Comparison of ENCODE assay signal across 17 cellular contexts in the genomic region with DNA sequence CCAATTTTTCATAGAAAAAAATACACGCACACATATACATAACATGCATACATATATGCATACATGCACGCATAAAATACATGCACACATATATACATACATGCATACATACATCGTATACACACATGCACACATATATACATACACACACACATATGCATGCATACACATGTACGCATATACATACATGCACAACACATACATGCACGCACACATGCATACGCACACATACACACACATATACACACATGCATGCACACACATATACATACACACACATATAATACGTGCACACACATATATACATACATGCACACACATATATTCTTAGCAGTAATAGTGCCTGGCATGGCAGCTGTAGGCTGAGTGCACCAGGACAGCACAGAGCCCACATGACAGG. TPM values are rescaled to one million over a fixed set of nuclear protein-coding genes. Genes with fewer than 3 reads are reported as not detected.
DNase-seq lines count a peak whose midpoint lies in the region; ATAC-seq and TF ChIP-seq lines count a peak whose summit lies in the region.
"Had no signal": no experiment of that assay in that cellular context is flagged by ENCODE, and none has a peak within 500 bp of the region (broad histone marks: within the 10 kb centered on the region; RNA-seq: fewer than 3 reads in every experiment).

No MANE protein-coding gene starts in this region.

- no peaks in the 10 kb centered on the region for H3K9me3 Mint-ChIP-seq in activated CD8-positive, alpha-beta T cell treated with anti-CD3 and anti-CD28 coated beads, Interleukin-2, amount 10 ng/mL, durations not matched to agents 7 days and 5 days (ENCODE audit: insufficient read depth)
- no peaks in the 10 kb centered on the region for H3K9me3 Mint-ChIP-seq in activated CD8-positive, alpha-beta T cell treated with anti-CD3 and anti-CD28 coated beads for 36 hours
- no peaks in the 10 kb centered on the region for H3K9me3 Mint-ChIP-seq in CD8-positive, alpha-beta memory T cell
- H3K9me3 Mint-ChIP-seq in naive thymus-derived CD4-positive, alpha-beta T cell, result peaks cover 0 to 2% (median 0%) of the 10 kb centered on the region in 11 donors

- H3K4me1 ChIP-seq in CD8-positive, alpha-beta memory T cell (ENCODE audit: insufficient read depth, low read length), result peaks cover 56% of the 10 kb centered on the region
- peaks cover 38 to 54% of the 10 kb centered on the region in 2 donors for H3K4me1 ChIP-seq in naive thymus-derived CD4-positive, alpha-beta T cell (ENCODE audit: control insufficient read depth in 2 of 2, insufficient read depth in 2 of 2, low read length in 2 of 2)
- H3K4me1 ChIP-seq in effector memory CD4-positive, alpha-beta T cell (ENCODE audit: control insufficient read depth, insufficient read depth, low read length, poor library complexity, severe bottlenecking), result peaks cover 40% of the 10 kb centered on the region
- H3K4me1 ChIP-seq: HAP-1, SJSA1 had no signal

- H3K4me3 Mint-ChIP-seq in activated CD8-positive, alpha-beta T cell treated with anti-CD3 and anti-CD28 coated beads, Interleukin-2, amount 10 ng/mL, durations not matched to agents 7 days and 5 days, result no peak overlapping the region
- no peak overlapping the region for H3K4me3 Mint-ChIP-seq in activated CD8-positive, alpha-beta T cell treated with anti-CD3 and anti-CD28 coated beads for 36 hours
- peak overlapping the region in 3 of 7 donors; percentile 15 to 44 (median 23) for H3K4me3 Mint-ChIP-seq in CD8-positive, alpha-beta memory T cell
- peak overlapping the region; percentile 7 for H3K4me3 Mint-ChIP-seq in T-helper 17 cell
- H3K4me3 Mint-ChIP-seq in naive thymus-derived CD4-positive, alpha-beta T cell, result peak overlapping the region in 2 of 10 donors; percentile 14 to 29
- H3K4me3 Mint-ChIP-seq: B cell had no signal

- CTCF ChIA-PET in activated CD8-positive, alpha-beta T cell treated with anti-CD3 and anti-CD28 coated beads, Interleukin-2, amount 10 ng/mL, durations not matched to agents 7 days and 5 days (lab: Charles Lee), result no interaction called here
- CTCF ChIA-PET in activated CD8-positive, alpha-beta T cell treated with anti-CD3 and anti-CD28 coated beads for 36 hours (lab: Charles Lee), result no interaction called here
- CTCF ChIA-PET in CD8-positive, alpha-beta memory T cell (lab: Charles Lee), result interaction anchor here (1.9 kb wide), 1 partner anchor 17 kb away, joined by 4 read pairs; no protein-coding TSS in a partner anchor
- CTCF ChIA-PET in naive thymus-derived CD4-positive, alpha-beta T cell (lab: Charles Lee), result interaction anchor here (0.9 kb wide), 1 partner anchor 16 kb away, joined by 5 read pairs; no protein-coding TSS in a partner anchor

- H3K27me3 ChIP-seq in CD8-positive, alpha-beta memory T cell (ENCODE audit: insufficient read depth, low read length, poor library complexity, severe bottlenecking), result no peaks in the 10 kb centered on the region
- no peaks in the 10 kb centered on the region for H3K27me3 ChIP-seq in naive thymus-derived CD4-positive, alpha-beta T cell (ENCODE audit: control insufficient read depth in 2 of 2, insufficient read depth in 2 of 2, low read length in 2 of 2)
- H3K27me3 ChIP-seq in effector memory CD4-positive, alpha-beta T cell (replicated peaks; ENCODE audit: control insufficient read depth, insufficient read depth, low read length, poor library complexity, severe bottlenecking), result no peaks in the 10 kb centered on the region
- H3K27me3 ChIP-seq: Peyer's patch, SJSA1 had no signal

- H3K27me3 Mint-ChIP-seq in activated CD8-positive, alpha-beta T cell treated with anti-CD3 and anti-CD28 coated beads, Interleukin-2, amount 10 ng/mL, durations not matched to agents 7 days and 5 days (ENCODE audit: low read depth), result no peaks in the 10 kb centered on the region
- no peaks in the 10 kb centered on the region for H3K27me3 Mint-ChIP-seq in activated CD8-positive, alpha-beta T cell treated with anti-CD3 and anti-CD28 coated beads for 36 hours
- H3K27me3 Mint-ChIP-seq in CD8-positive, alpha-beta memory T cell, result peaks cover 0 to 7% of the 10 kb centered on the region in 2 donors
- no peaks in the 10 kb centered on the region for H3K27me3 Mint-ChIP-seq in T-helper 17 cell
- H3K27me3 Mint-ChIP-seq in naive thymus-derived CD4-positive, alpha-beta T cell, result no peaks in the 10 kb centered on the region
- H3K27me3 Mint-ChIP-seq: B cell had no signal

- peaks cover 46% of the 10 kb centered on the region for H3K4me1 Mint-ChIP-seq in activated CD8-positive, alpha-beta T cell treated with anti-CD3 and anti-CD28 coated beads, Interleukin-2, amount 10 ng/mL, durations not matched to agents 7 days and 5 days (ENCODE audit: low read depth)
- peaks cover 46% of the 10 kb centered on the region for H3K4me1 Mint-ChIP-seq in activated CD8-positive, alpha-beta T cell treated with anti-CD3 and anti-CD28 coated beads for 36 hours (ENCODE audit: low read depth)
- peaks cover 49 to 64% (median 58%) of the 10 kb centered on the region in 3 donors for H3K4me1 Mint-ChIP-seq in CD8-positive, alpha-beta memory T cell
- peaks cover 30% of the 10 kb centered on the region for H3K4me1 Mint-ChIP-seq in T-helper 17 cell
- H3K4me1 Mint-ChIP-seq in naive thymus-derived CD4-positive, alpha-beta T cell, result peaks cover 31 to 61% (median 44%) of the 10 kb centered on the region in 7 donors

- DNase-seq in activated CD8-positive, alpha-beta T cell treated with anti-CD3 and anti-CD28 coated beads, Interleukin-2, amount 10 ng/mL, durations not matched to agents 7 days and 5 days, result no peak
- no peak for DNase-seq in activated CD8-positive, alpha-beta T cell treated with anti-CD3 and anti-CD28 coated beads for 36 hours
- no peak for DNase-seq in CD8-positive, alpha-beta memory T cell
- DNase-seq in T-helper 17 cell (no peak), NCI-H1105 (lab: John Stamatoyannopoulos, UW) (no peak)
- no peak for DNase-seq in naive thymus-derived CD4-positive, alpha-beta T cell
- DNase-seq in effector memory CD4-positive, alpha-beta T cell, result no peak
- no peak for DNase-seq in activated effector memory CD4-positive, alpha-beta T cell treated with Interleukin-2 at 50 U/mL for 16 hours
- DNase-seq: 8988T; GM23248; NCI-H1694 treated with DMSO at 0.1 percent for 48 hours; NK-92 treated with Interleukin-12 subunit alpha and Interleukin-12 subunit beta, amount 100 ng/mL, for 24 hours; Peyer's patch had no signal

- no peak overlapping the region for H3K27ac ChIP-seq in CD8-positive, alpha-beta memory T cell (ENCODE audit: low read depth, low read length)
- H3K27ac ChIP-seq in naive thymus-derived CD4-positive, alpha-beta T cell (ENCODE audit: low read depth, low read length), result no peak overlapping the region
- H3K27ac ChIP-seq in effector memory CD4-positive, alpha-beta T cell (ENCODE audit: insufficient read depth, low read length, poor library complexity, severe bottlenecking), result no peak overlapping the region
- H3K27ac ChIP-seq: GM23248, SJSA1 had no signal

- intact Hi-C loops in activated CD8-positive, alpha-beta T cell treated with anti-CD3 and anti-CD28 coated beads for 36 hours (cut with micrococcal nuclease), result loop anchor here (5.0 kb wide), 1 partner anchor 68 kb away; no protein-coding TSS in a partner anchor
- intact Hi-C loops in naive thymus-derived CD4-positive, alpha-beta T cell (cut with micrococcal nuclease), result no loop called here

- POLR2A ChIA-PET in activated CD8-positive, alpha-beta T cell treated with anti-CD3 and anti-CD28 coated beads, Interleukin-2, amount 10 ng/mL, durations not matched to agents 7 days and 5 days (lab: Charles Lee), result interaction anchor here (1.4 kb wide), 1 partner anchor 11 kb away, joined by 4 read pairs; no protein-coding TSS in a partner anchor
- POLR2A ChIA-PET in activated CD8-positive, alpha-beta T cell treated with anti-CD3 and anti-CD28 coated beads for 36 hours (lab: Charles Lee), result no interaction called here
- POLR2A ChIA-PET in CD8-positive, alpha-beta memory T cell (lab: Charles Lee), result no interaction called here
- POLR2A ChIA-PET in naive thymus-derived CD4-positive, alpha-beta T cell (lab: Charles Lee), result interaction anchor here (0.7 kb wide), 2 partner anchors 17 to 19 kb away, joined by 3 read pairs; no protein-coding TSS in a partner anchor

- no peak for TF ChIP-seq CTCF in activated CD8-positive, alpha-beta T cell treated with anti-CD3 and anti-CD28 coated beads for 36 hours (IDR thresholded peaks at IDR 0.05)

- peaks cover 67% of the 10 kb centered on the region for H3K36me3 ChIP-seq in CD8-positive, alpha-beta memory T cell (ENCODE audit: insufficient read depth, low read length)
- peaks cover 39 to 76% (median 40%) of the 10 kb centered on the region in 3 experiments for H3K36me3 ChIP-seq in naive thymus-derived CD4-positive, alpha-beta T cell (ENCODE audit: control insufficient read depth in 2 of 3, insufficient read depth in 3 of 3, low read length in 3 of 3)
- H3K36me3 ChIP-seq in effector memory CD4-positive, alpha-beta T cell (ENCODE audit: control insufficient read depth, insufficient read depth, low read length), result peaks cover 62% of the 10 kb centered on the region

- peak overlapping the region; percentile 30 for H3K27ac Mint-ChIP-seq in activated CD8-positive, alpha-beta T cell treated with anti-CD3 and anti-CD28 coated beads, Interleukin-2, amount 10 ng/mL, durations not matched to agents 7 days and 5 days
- no peak overlapping the region for H3K27ac Mint-ChIP-seq in activated CD8-positive, alpha-beta T cell treated with anti-CD3 and anti-CD28 coated beads for 36 hours
- peak overlapping the region; percentile 11 to 99 (median 88) for H3K27ac Mint-ChIP-seq in CD8-positive, alpha-beta memory T cell
- peak overlapping the region; percentile 84 for H3K27ac Mint-ChIP-seq in T-helper 17 cell
- peak overlapping the region in 7 of 9 donors; percentile 55 to 96 (median 86) for H3K27ac Mint-ChIP-seq in naive thymus-derived CD4-positive, alpha-beta T cell
- H3K27ac Mint-ChIP-seq: B cell had no signal

- no peaks in the 10 kb centered on the region for H3K9me3 ChIP-seq in CD8-positive, alpha-beta memory T cell (ENCODE audit: low read length)
- no peaks in the 10 kb centered on the region for H3K9me3 ChIP-seq in T-helper 17 cell (ENCODE audit: control insufficient read depth, low read length, poor library complexity, severe bottlenecking)
- H3K9me3 ChIP-seq in naive thymus-derived CD4-positive, alpha-beta T cell (ENCODE audit: control insufficient read depth in 2 of 3, low read length in 3 of 3), result no peaks in the 10 kb centered on the region
- H3K9me3 ChIP-seq in effector memory CD4-positive, alpha-beta T cell (ENCODE audit: control insufficient read depth, low read length), result no peaks in the 10 kb centered on the region
- H3K9me3 ChIP-seq: HAP-1, Peyer's patch, SJSA1 had no signal

- ATAC-seq in activated CD8-positive, alpha-beta T cell treated with anti-CD3 and anti-CD28 coated beads, Interleukin-2, amount 10 ng/mL, durations not matched to agents 7 days and 5 days, result no peak
- no peak for ATAC-seq in activated CD8-positive, alpha-beta T cell treated with anti-CD3 and anti-CD28 coated beads for 36 hours
- no peak for ATAC-seq in T-helper 17 cell
- no peak for ATAC-seq in naive thymus-derived CD4-positive, alpha-beta T cell
- ATAC-seq: K562 had no signal

- no peak overlapping the region for H3K4me3 ChIP-seq in CD8-positive, alpha-beta memory T cell (ENCODE audit: low read length)
- no peak overlapping the region for H3K4me3 ChIP-seq in naive thymus-derived CD4-positive, alpha-beta T cell (ENCODE audit: low read length)
- no peak overlapping the region for H3K4me3 ChIP-seq in effector memory CD4-positive, alpha-beta T cell (ENCODE audit: insufficient read depth, low read depth, low read length, poor library complexity, severe bottlenecking)
- H3K4me3 ChIP-seq: GM23248, HAP-1, K562, Peyer's patch, SJSA1 had no signal

- peaks cover 72% of the 10 kb centered on the region for H3K36me3 Mint-ChIP-seq in activated CD8-positive, alpha-beta T cell treated with anti-CD3 and anti-CD28 coated beads, Interleukin-2, amount 10 ng/mL, durations not matched to agents 7 days and 5 days (ENCODE audit: low read depth)
- peaks cover 73% of the 10 kb centered on the region for H3K36me3 Mint-ChIP-seq in activated CD8-positive, alpha-beta T cell treated with anti-CD3 and anti-CD28 coated beads for 36 hours (ENCODE audit: low read depth)
- peaks cover 21 to 87% (median 25%) of the 10 kb centered on the region in 3 donors for H3K36me3 Mint-ChIP-seq in CD8-positive, alpha-beta memory T cell
- peaks cover 12% of the 10 kb centered on the region for H3K36me3 Mint-ChIP-seq in T-helper 17 cell (ENCODE audit: low read depth)
- peaks cover 13 to 68% (median 43%) of the 10 kb centered on the region in 5 donors for H3K36me3 Mint-ChIP-seq in naive thymus-derived CD4-positive, alpha-beta T cell

RNA-seq across cellular contexts. Expression of a gene that starts 24.9 kb away (rescaled TPM):
- total RNA-seq in activated CD8-positive, alpha-beta T cell treated with anti-CD3 and anti-CD28 coated beads, Interleukin-2, amount 10 ng/mL, durations not matched to agents 7 days and 5 days, result 10 to 100 TPM; 67.5 TPM
- 10 to 100 TPM; 86.3 to 93.2 TPM for total RNA-seq in activated CD8-positive, alpha-beta T cell treated with anti-CD3 and anti-CD28 coated beads for 36 hours
- 100 to 1,000 TPM; 118 to 122 TPM for total RNA-seq in CD8-positive, alpha-beta memory T cell
- 43.2 TPM for polyA plus RNA-seq in CD8-positive, alpha-beta memory T cell
- total RNA-seq in T-helper 17 cell, result 100 to 1,000 TPM; 418 to 474 TPM
- total RNA-seq in naive thymus-derived CD4-positive, alpha-beta T cell, result 100 to 1,000 TPM; 107 to 414 (median 154) TPM
- polyA plus RNA-seq in naive thymus-derived CD4-positive, alpha-beta T cell, result 10 to 100 TPM; 37.4 to 46.9 TPM

RNA-seq across cellular contexts. Expression of a gene that starts 33.6 kb away (rescaled TPM):
- total RNA-seq in activated CD8-positive, alpha-beta T cell treated with anti-CD3 and anti-CD28 coated beads, Interleukin-2, amount 10 ng/mL, durations not matched to agents 7 days and 5 days, result 100 to 1,000 TPM; 137 to 138 TPM
- total RNA-seq in activated CD8-positive, alpha-beta T cell treated with anti-CD3 and anti-CD28 coated beads for 36 hours, result 10 to 100 TPM; 95.1 to 96.0 TPM
- total RNA-seq in CD8-positive, alpha-beta memory T cell, result 100 to 1,000 TPM; 115 to 129 TPM
- polyA plus RNA-seq in CD8-positive, alpha-beta memory T cell, result 279 TPM
- total RNA-seq in T-helper 17 cell, result 100 to 1,000 TPM; 462 to 497 TPM
- 100 to 1,000 TPM; 297 to 452 (median 420) TPM for total RNA-seq in naive thymus-derived CD4-positive, alpha-beta T cell
- polyA plus RNA-seq in naive thymus-derived CD4-positive, alpha-beta T cell, result 100 to 1,000 TPM; 314 to 395 TPM

Comparison
In these comparisons a context has a peak if more than half of its experiments do, and no peak if none do; other contexts are left out.
1. POLR2A ChIA-PET loops: an anchor here in activated CD8-positive, alpha-beta T cell treated with anti-CD3 and anti-CD28 coated beads, Interleukin-2, amount 10 ng/mL, durations not matched to agents 7 days and 5 days (1.4 kb wide) and naive thymus-derived CD4-positive, alpha-beta T cell (0.7 kb wide); none called in activated CD8-positive, alpha-beta T cell treated with anti-CD3 and anti-CD28 coated beads for 36 hours and CD8-positive, alpha-beta memory T cell.
2. CTCF ChIA-PET loops: an anchor here in CD8-positive, alpha-beta memory T cell (1.9 kb wide) and naive thymus-derived CD4-positive, alpha-beta T cell (0.9 kb wide); none called in activated CD8-positive, alpha-beta T cell treated with anti-CD3 and anti-CD28 coated beads, Interleukin-2, amount 10 ng/mL, durations not matched to agents 7 days and 5 days and activated CD8-positive, alpha-beta T cell treated with anti-CD3 and anti-CD28 coated beads for 36 hours.